Comparison of ENCODE assay signal across 8 cellular contexts in the genomic region with DNA sequence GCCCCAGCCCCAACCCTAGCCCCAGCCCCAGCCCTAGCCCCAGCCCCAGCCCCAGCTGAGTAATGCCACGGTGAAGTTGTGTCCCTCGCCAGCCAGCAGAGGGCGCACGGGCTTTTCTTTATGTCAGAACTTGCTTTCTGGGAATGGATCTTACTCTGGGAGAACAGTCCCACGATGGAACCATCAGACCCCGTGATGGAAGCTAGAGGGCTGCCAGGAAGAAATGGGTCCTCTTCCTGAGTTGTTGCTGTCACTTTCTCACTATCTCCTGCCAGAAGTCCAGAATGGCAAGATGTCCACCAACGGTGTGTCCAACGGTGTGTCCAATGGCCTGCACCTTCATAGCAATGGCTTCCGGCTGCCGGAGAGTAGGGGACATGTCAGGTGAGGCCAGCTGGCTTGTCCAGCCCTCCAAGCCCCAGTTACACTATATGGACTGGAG. TPM values are rescaled to one million over a fixed set of nuclear protein-coding genes. Genes with fewer than 3 reads are reported as not detected.
DNase-seq lines count a peak whose midpoint lies in the region; ATAC-seq and TF ChIP-seq lines count a peak whose summit lies in the region.

No MANE protein-coding gene starts in this region.

- DNase-seq in SHP77 (lab: John Stamatoyannopoulos, UW) (peak; percentile 49 to 71), SHP77 treated with DMSO at 0.1 percent for 48 hours (lab: John Stamatoyannopoulos, UW) (no peak), NCI-H460 (ENCODE audit: extremely low read depth, low read depth) (peak; percentile 40), activated T-cell treated with anti-CD3 and anti-CD28 coated beads for 1 hour (ENCODE audit: low read depth) (peak; percentile 77), epithelial cell of esophagus (ENCODE audit: low read depth) (peak; percentile 62)
- peak; percentile 7 to 48 for DNase-seq in stimulated activated CD8-positive, alpha-beta memory T cell treated with anti-CD3 and anti-CD28 coated beads, Interleukin-4, amount 100 ng/mL, for 4 hours (ENCODE audit: low read depth in 2 of 2, low spot score in 1 of 2)

- H3K4me3 ChIP-seq in epithelial cell of esophagus (ENCODE audit: low read length) (no peak overlapping the region), muscle layer of duodenum (ENCODE audit: low read depth in 1 of 2, low read length in 2 of 2) (no peak overlapping the region)

- no peaks in the 10 kb centered on the region for H3K27me3 ChIP-seq in muscle layer of duodenum (ENCODE audit: low read depth, low read length)

- peak overlapping the region; percentile 21 for H3K27ac ChIP-seq in muscle layer of duodenum (ENCODE audit: low read length)

- no peak for ATAC-seq in GM18867 (IDR thresholded peaks at IDR 0.05; ENCODE audit: unreplicated experiment)

- peaks cover 14 to 40% of the 10 kb centered on the region in 2 donors for H3K4me1 ChIP-seq in muscle layer of duodenum (ENCODE audit: control insufficient read depth in 1 of 2, insufficient read depth in 2 of 2, low read length in 2 of 2)

- peak; percentile 72 for TF ChIP-seq CTCF in epithelial cell of esophagus (IDR thresholded peaks at IDR 0.05; ENCODE audit: insufficient read depth, low read depth, low read length, missing control alignments)

- peaks cover 44 to 64% of the 10 kb centered on the region in 2 donors for H3K36me3 ChIP-seq in muscle layer of duodenum (ENCODE audit: control insufficient read depth in 1 of 2, insufficient read depth in 2 of 2, low read length in 2 of 2)

- H3K9me3 ChIP-seq in muscle layer of duodenum (ENCODE audit: control insufficient read depth in 1 of 2, low read length in 2 of 2), result no peaks in the 10 kb centered on the region

RNA-seq across cellular contexts. Expression of gene TMEM222, which starts 25.2 kb away (rescaled TPM):
- total RNA-seq in NCI-H460 (2014; rRNA removed; shearing (Covaris generic)), result 17.2 and 19.2 TPM in 2 replicates
- 31.6 and 38.5 TPM in 2 replicates for polyA plus RNA-seq in NCI-H460 (2014; cell fraction: nucleus; rRNA removed)

RNA-seq across cellular contexts. Expression of gene SYTL1, which starts 45.0 kb away (rescaled TPM):
- total RNA-seq in NCI-H460 (2014; rRNA removed; shearing (Covaris generic)), result 0.37 TPM in 1 of 2 replicates, not detected in the other
- polyA plus RNA-seq in NCI-H460 (2014; cell fraction: nucleus; rRNA removed), result 1.1 and 1.7 TPM in 2 replicates
